Comparison of ENCODE assay signal across 1 cellular context in genomic region chr1:169271094-169271493, GRCh38.
TF ChIP-seq lines count a peak whose summit lies in the region.

No MANE protein-coding gene starts in this region.

TF ChIP-seq in GM23338, 12 proteins besides CTCF, POLR2A, EP300 and RAD21 (continued from another document):
- TF ChIP-seq ZNF462 (CRISPR knock-in tag; IDR thresholded peaks at IDR 0.05) (no peak), NANOG (IDR thresholded peaks at IDR 0.05; ENCODE audit: borderline replicate concordance) (no peak), POLR2AphosphoS5 (IDR thresholded peaks at IDR 0.05; ENCODE audit: low read depth) (no peak), REST (IDR thresholded peaks at IDR 0.05; ENCODE audit: unreplicated experiment) (no peak)
